Comparison of ENCODE assay signal across 12 cellular contexts in genomic region chr16:89407282-89407924, GRCh38.
DNase-seq lines count a peak whose midpoint lies in the region; FAIRE-seq and TF ChIP-seq lines count a peak whose summit lies in the region.
"Had no signal": no experiment of that assay in that cellular context is flagged by ENCODE, and none has a peak within 500 bp of the region (broad histone marks: within the 10 kb centered on the region; RNA-seq: fewer than 3 reads in every experiment).

No MANE protein-coding gene starts in this region.

- no peaks in the 10 kb centered on the region for H3K9me3 ChIP-seq in A673 (ENCODE audit: low read depth, low read length, poor library complexity, severe bottlenecking)
- H3K9me3 ChIP-seq: SJSA1, thoracic aorta had no signal

- H3K4me3 Mint-ChIP-seq in glutamatergic neuron (ENCODE audit: unreplicated experiment) (peak overlapping the region; percentile 55), type B pancreatic cell (peak overlapping the region; percentile 42)

- H3K27me3 Mint-ChIP-seq in glutamatergic neuron (ENCODE audit: unreplicated experiment) (peaks cover 14% of the 10 kb centered on the region), type B pancreatic cell (no peaks in the 10 kb centered on the region)

- TF ChIP-seq CTCF in glutamatergic neuron (IDR thresholded peaks at IDR 0.05; ENCODE audit: partially characterized antibody, unreplicated experiment) (no peak), type B pancreatic cell (conservative IDR thresholded peaks at IDR 0.05) (no peak), A673 (conservative IDR thresholded peaks at IDR 0.05; ENCODE audit: low read depth, low read length) (no peak)

- H3K4me3 ChIP-seq in A673 (ENCODE audit: low read depth, low read length, poor library complexity, severe bottlenecking) = no peak overlapping the region
- H3K4me3 ChIP-seq: GM12878, SJSA1, thoracic aorta had no signal

- no peak for TF ChIP-seq POLR2A in H54 (IDR thresholded peaks at IDR 0.05; ENCODE audit: low read depth, low read length)

- H3K9me3 Mint-ChIP-seq in glutamatergic neuron (ENCODE audit: unreplicated experiment) (peaks cover 43% of the 10 kb centered on the region), type B pancreatic cell (no peaks in the 10 kb centered on the region)

- BruUV-seq in A673 (replicated peaks; lab: Mats Ljungman, UMichigan) = no TSS peak

- H3K36me3 Mint-ChIP-seq in glutamatergic neuron (ENCODE audit: unreplicated experiment) (no peaks in the 10 kb centered on the region), type B pancreatic cell (no peaks in the 10 kb centered on the region)

- CTCF ChIA-PET in A673 (lab: Charles Lee) = no interaction called here

- no peak overlapping the region for H3K27ac ChIP-seq in A673 (ENCODE audit: low read depth, low read length, poor library complexity, severe bottlenecking)
- H3K27ac ChIP-seq: SJSA1 had no signal

- no peak for FAIRE-seq in H54 (lab: Jason Lieb, UNC)
- FAIRE-seq: GM12878 had no signal

- POLR2A ChIA-PET in A673 (lab: Charles Lee; ENCODE audit: low non-redundant PET) = no interaction called here

- peaks cover 24% of the 10 kb centered on the region for H3K4me1 ChIP-seq in A673 (ENCODE audit: insufficient read depth, low read length, poor library complexity, severe bottlenecking)

- H3K27ac Mint-ChIP-seq in glutamatergic neuron (ENCODE audit: unreplicated experiment) (peak overlapping the region; percentile 91), type B pancreatic cell (peak overlapping the region; percentile 95)

- no peaks in the 10 kb centered on the region for H3K36me3 ChIP-seq in A673 (ENCODE audit: insufficient read depth, low read length, poor library complexity, severe bottlenecking)
- H3K36me3 ChIP-seq: SJSA1, thoracic aorta had no signal

- DNase-seq in stimulated activated naive CD4-positive, alpha-beta T cell (lab: John Stamatoyannopoulos, UW) = peak in 4 of 6 experiments; percentile 19 to 41 (median 32)
- DNase-seq in stimulated activated naive CD4-positive, alpha-beta T cell treated with Interleukin-2 at 50 U/mL for 16 hours (lab: John Stamatoyannopoulos, UW) = no peak
- DNase-seq in UCSD-AML1 (lab: John Stamatoyannopoulos, UW; ENCODE audit: unreplicated experiment) (peak; percentile 40), glutamatergic neuron (no peak), type B pancreatic cell (ENCODE audit: extremely low spot score, unreplicated experiment) (no peak), A673 (ENCODE audit: low spot score) (no peak), NCI-H1048 (lab: John Stamatoyannopoulos, UW) (no peak), H54 (ENCODE audit: insufficient read length, low spot score) (no peak)
- DNase-seq: NCI-H446 treated with DMSO at 0.1 percent for 48 hours had no signal

- intact Hi-C loops in A673 (cut with micrococcal nuclease; ENCODE audit: unreplicated experiment) = no loop called here

- H3K4me1 Mint-ChIP-seq in glutamatergic neuron (ENCODE audit: low read depth, unreplicated experiment) = peaks cover 74% of the 10 kb centered on the region
- peaks cover 79% of the 10 kb centered on the region for H3K4me1 Mint-ChIP-seq in type B pancreatic cell (ENCODE audit: unreplicated experiment)

- H3K27me3 ChIP-seq in A673 (replicated peaks; ENCODE audit: insufficient read depth, low read depth, low read length, poor library complexity) = no peaks in the 10 kb centered on the region
- H3K27me3 ChIP-seq: SJSA1 had no signal

Comparison
In these comparisons a context has a peak if more than half of its experiments do, and no peak if none do; other contexts are left out.
1. DNase-seq: peak in stimulated activated naive CD4-positive, alpha-beta T cell (4 of 6) and UCSD-AML1 (single experiment); none in stimulated activated naive CD4-positive, alpha-beta T cell treated with Interleukin-2 at 50 U/mL for 16 hours (single experiment), glutamatergic neuron (single experiment), type B pancreatic cell (single experiment), A673 (single experiment), NCI-H1048 (single experiment) and H54 (single experiment).